In genomic region chrX:17242470-17242869, GRCh38 we compare ENCODE assay signal across 1 cellular context.
TF ChIP-seq lines count a peak whose summit lies in the region.

No MANE protein-coding gene starts in this region.

TF ChIP-seq in GM23338, 12 proteins besides CTCF, POLR2A, EP300 and RAD21 (continued from another document):
- TF ChIP-seq, protein P1, sequence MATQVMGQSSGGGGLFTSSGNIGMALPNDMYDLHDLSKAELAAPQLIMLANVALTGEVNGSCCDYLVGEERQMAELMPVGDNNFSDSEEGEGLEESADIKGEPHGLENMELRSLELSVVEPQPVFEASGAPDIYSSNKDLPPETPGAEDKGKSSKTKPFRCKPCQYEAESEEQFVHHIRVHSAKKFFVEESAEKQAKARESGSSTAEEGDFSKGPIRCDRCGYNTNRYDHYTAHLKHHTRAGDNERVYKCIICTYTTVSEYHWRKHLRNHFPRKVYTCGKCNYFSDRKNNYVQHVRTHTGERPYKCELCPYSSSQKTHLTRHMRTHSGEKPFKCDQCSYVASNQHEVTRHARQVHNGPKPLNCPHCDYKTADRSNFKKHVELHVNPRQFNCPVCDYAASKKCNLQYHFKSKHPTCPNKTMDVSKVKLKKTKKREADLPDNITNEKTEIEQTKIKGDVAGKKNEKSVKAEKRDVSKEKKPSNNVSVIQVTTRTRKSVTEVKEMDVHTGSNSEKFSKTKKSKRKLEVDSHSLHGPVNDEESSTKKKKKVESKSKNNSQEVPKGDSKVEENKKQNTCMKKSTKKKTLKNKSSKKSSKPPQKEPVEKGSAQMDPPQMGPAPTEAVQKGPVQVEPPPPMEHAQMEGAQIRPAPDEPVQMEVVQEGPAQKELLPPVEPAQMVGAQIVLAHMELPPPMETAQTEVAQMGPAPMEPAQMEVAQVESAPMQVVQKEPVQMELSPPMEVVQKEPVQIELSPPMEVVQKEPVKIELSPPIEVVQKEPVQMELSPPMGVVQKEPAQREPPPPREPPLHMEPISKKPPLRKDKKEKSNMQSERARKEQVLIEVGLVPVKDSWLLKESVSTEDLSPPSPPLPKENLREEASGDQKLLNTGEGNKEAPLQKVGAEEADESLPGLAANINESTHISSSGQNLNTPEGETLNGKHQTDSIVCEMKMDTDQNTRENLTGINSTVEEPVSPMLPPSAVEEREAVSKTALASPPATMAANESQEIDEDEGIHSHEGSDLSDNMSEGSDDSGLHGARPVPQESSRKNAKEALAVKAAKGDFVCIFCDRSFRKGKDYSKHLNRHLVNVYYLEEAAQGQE (IDR thresholded peaks at IDR 0.05; ENCODE audit: unreplicated experiment), result no peak
- TF ChIP-seq STAT1 (IDR thresholded peaks at IDR 0.05; ENCODE audit: unreplicated experiment) (no peak), CREB1 (CRISPR knock-in tag; IDR thresholded peaks at IDR 0.05; ENCODE audit: low read depth) (no peak), NANOG (IDR thresholded peaks at IDR 0.05; ENCODE audit: borderline replicate concordance) (no peak)
- TF ChIP-seq, protein P2, sequence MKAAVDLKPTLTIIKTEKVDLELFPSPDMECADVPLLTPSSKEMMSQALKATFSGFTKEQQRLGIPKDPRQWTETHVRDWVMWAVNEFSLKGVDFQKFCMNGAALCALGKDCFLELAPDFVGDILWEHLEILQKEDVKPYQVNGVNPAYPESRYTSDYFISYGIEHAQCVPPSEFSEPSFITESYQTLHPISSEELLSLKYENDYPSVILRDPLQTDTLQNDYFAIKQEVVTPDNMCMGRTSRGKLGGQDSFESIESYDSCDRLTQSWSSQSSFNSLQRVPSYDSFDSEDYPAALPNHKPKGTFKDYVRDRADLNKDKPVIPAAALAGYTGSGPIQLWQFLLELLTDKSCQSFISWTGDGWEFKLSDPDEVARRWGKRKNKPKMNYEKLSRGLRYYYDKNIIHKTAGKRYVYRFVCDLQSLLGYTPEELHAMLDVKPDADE (IDR thresholded peaks at IDR 0.05), result no peak
TF ChIP-seq in GM23338: peak in this region for 0.
